ENCODE assay signal across 15 cellular contexts in the genomic region with DNA sequence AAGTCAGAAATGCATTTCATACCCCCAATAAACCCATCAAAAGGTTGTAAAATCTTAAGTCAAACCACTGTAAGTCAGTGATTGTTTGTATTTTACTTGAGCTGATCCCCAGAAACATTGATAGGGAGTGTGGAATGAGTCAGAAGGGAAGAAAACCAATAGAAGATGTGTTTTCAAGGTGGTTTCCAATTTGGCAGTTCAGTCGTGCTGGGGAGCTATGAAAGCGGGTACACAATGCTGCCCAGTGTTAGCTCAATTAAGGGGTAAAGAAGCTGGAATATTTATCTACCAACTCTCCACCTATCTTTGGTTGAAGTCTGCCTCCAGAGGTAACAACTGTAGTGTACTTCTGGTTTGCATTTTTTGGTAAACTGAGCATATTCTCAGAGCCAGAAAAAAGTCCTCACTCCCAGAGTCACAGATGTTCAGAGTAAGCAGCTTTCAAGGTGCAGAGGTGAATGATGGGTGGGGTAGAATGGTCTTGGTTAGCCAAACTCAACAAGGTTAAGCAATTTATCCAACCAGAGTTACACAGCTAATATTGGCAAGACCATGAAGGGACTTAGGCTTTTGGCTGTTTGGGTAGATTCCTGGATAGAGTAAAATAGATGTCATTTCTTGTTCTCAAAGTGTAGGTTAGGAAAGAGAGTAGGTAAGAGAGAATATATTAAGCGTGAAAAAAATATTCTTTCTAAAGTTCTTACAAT.
DNase-seq lines count a peak whose midpoint lies in the region; ATAC-seq and TF ChIP-seq lines count a peak whose summit lies in the region.
"Had no signal": no experiment of that assay in that cellular context is flagged by ENCODE, and none has a peak within 500 bp of the region (broad histone marks: within the 10 kb centered on the region; RNA-seq: fewer than 3 reads in every experiment).

No MANE protein-coding gene starts in this region.

- H3K23ac ChIP-seq in mesendoderm (ENCODE audit: low read length) = no peak overlapping the region

- peak overlapping the region; percentile 4; the same call in 1 of the 2 replicates for H2AFZ ChIP-seq in GM23338

- no peaks in the 10 kb centered on the region for H3F3A ChIP-seq in GM23338 (replicated peaks; ENCODE audit: low read depth)

- H3K79me2 ChIP-seq in GM23338 (replicated peaks; ENCODE audit: insufficient read depth) = no peaks in the 10 kb centered on the region
- H3K79me2 ChIP-seq in mesendoderm (ENCODE audit: control insufficient read depth, insufficient read depth, low read length) = no peaks in the 10 kb centered on the region

- no peak overlapping the region for H2BK120ac ChIP-seq in mesendoderm (ENCODE audit: low read depth, low read length)

- H3K27me3 Mint-ChIP-seq in GM23338 (ENCODE audit: insufficient read depth, low read depth, poor library complexity) (no peaks in the 10 kb centered on the region), neural crest cell (ENCODE audit: low read depth) (no peaks in the 10 kb centered on the region)
- H3K27me3 Mint-ChIP-seq: B cell; CD4-positive, alpha-beta T cell had no signal

- no peak overlapping the region for H4K5ac ChIP-seq in mesendoderm (ENCODE audit: low read length)

- ATAC-seq in GM18858 (IDR thresholded peaks at IDR 0.05; ENCODE audit: unreplicated experiment) (peak; percentile 38), GM23338 (no peak), HG03442 (IDR thresholded peaks at IDR 0.05; ENCODE audit: unreplicated experiment) (peak; percentile 47), HG02759 (IDR thresholded peaks at IDR 0.05; ENCODE audit: unreplicated experiment) (no peak)
- ATAC-seq: HepG2 had no signal

- H3K36me3 ChIP-seq in GM23338 (ENCODE audit: insufficient read depth) (no peaks in the 10 kb centered on the region), mesendoderm (ENCODE audit: control insufficient read depth, insufficient read depth, low read length) (no peaks in the 10 kb centered on the region)
- H3K36me3 ChIP-seq: HAP-1 had no signal

- H4K20me1 ChIP-seq in GM23338 (replicated peaks; ENCODE audit: insufficient read depth) = no peaks in the 10 kb centered on the region

- H3K4me1 ChIP-seq in GM23338 (ENCODE audit: insufficient read depth) = peaks cover 12% of the 10 kb centered on the region
- H3K4me1 ChIP-seq in mesendoderm (ENCODE audit: control insufficient read depth, low read depth, low read length) = no peaks in the 10 kb centered on the region

- H2AK5ac ChIP-seq in mesendoderm (ENCODE audit: low read length) = no peak overlapping the region

- H3K4me3 Mint-ChIP-seq in GM23338 (no peak overlapping the region), neural crest cell (no peak overlapping the region)
- H3K4me3 Mint-ChIP-seq: B cell; CD4-positive, alpha-beta T cell had no signal

- H3K4me3 ChIP-seq in GM23338 = no peak overlapping the region
- H3K4me3 ChIP-seq in mesendoderm (ENCODE audit: low read length) = no peak overlapping the region
- H3K4me3 ChIP-seq: HAP-1 had no signal

- DNase-seq in GM23338 (ENCODE audit: low spot score) (no peak), neural crest cell (ENCODE audit: low read depth, low spot score) (no peak), mesendoderm (no peak), NCI-H1092 treated with DMSO at 0.1 percent for 48 hours (lab: John Stamatoyannopoulos, UW) (no peak)
- DNase-seq: C1 segment of cervical spinal cord; CD4-positive, alpha-beta T cell; DMS79; GOT3 had no signal

- H3K27ac Mint-ChIP-seq in GM23338 (no peak overlapping the region), neural crest cell (ENCODE audit: unreplicated experiment) (peak overlapping the region; percentile 13)
- H3K27ac Mint-ChIP-seq: B cell; CD4-positive, alpha-beta T cell had no signal

- no peak overlapping the region for H2BK5ac ChIP-seq in mesendoderm (ENCODE audit: low read length)

- H3K9ac ChIP-seq in mesendoderm (ENCODE audit: low read length) = no peak overlapping the region
- H3K9ac ChIP-seq: KMS-11 had no signal

- H3K27me3 ChIP-seq in GM23338 (ENCODE audit: insufficient read depth) (no peaks in the 10 kb centered on the region), mesendoderm (ENCODE audit: insufficient read depth, low read length, poor library complexity) (no peaks in the 10 kb centered on the region)

- H3K4me2 ChIP-seq in GM23338 (no peak overlapping the region), mesendoderm (ENCODE audit: low read length) (no peak overlapping the region)
- H3K4me2 ChIP-seq: KMS-11 had no signal

- H3K56ac ChIP-seq in mesendoderm (ENCODE audit: low read length) = no peak overlapping the region

- H3K27ac ChIP-seq in GM23338 (ENCODE audit: low read depth) = no peak overlapping the region
- no peak overlapping the region for H3K27ac ChIP-seq in mesendoderm (ENCODE audit: low read depth, low read length)
- H3K27ac ChIP-seq: KMS-11 had no signal

- TF ChIP-seq CTCF in GM23338 (conservative IDR thresholded peaks at IDR 0.05; ENCODE audit: low read depth in 2 of 2) (no peak), neural crest cell (conservative IDR thresholded peaks at IDR 0.05) (no peak)

- no peak overlapping the region for H3K18ac ChIP-seq in mesendoderm (ENCODE audit: low read length)

- H3K9me3 Mint-ChIP-seq in GM23338 (no peaks in the 10 kb centered on the region), neural crest cell (no peaks in the 10 kb centered on the region)

- H3K36me3 Mint-ChIP-seq in GM23338 (ENCODE audit: low read depth) (no peaks in the 10 kb centered on the region), neural crest cell (ENCODE audit: low read depth) (no peaks in the 10 kb centered on the region)

- H3K4ac ChIP-seq in mesendoderm (ENCODE audit: low read depth, low read length) = no peak overlapping the region

- no peak overlapping the region for H2BK15ac ChIP-seq in mesendoderm (replicated peaks; ENCODE audit: low read depth)

- WGBS in mesendoderm (ENCODE audit: extremely low coverage, insufficient coverage, low lambda C conversion rate) = no CpG with 5 or more reads among the region's 3 CpGs

- H4K8ac ChIP-seq in mesendoderm (ENCODE audit: low read depth, low read length) = no peak overlapping the region

- H3K9me2 ChIP-seq in GM23338 (ENCODE audit: insufficient read depth) = no peaks in the 10 kb centered on the region

- H3K4me1 Mint-ChIP-seq in GM23338 (peaks cover 11% of the 10 kb centered on the region), neural crest cell (peaks cover 34% of the 10 kb centered on the region)
- H3K4me1 Mint-ChIP-seq: B cell had no signal

- H3K79me1 ChIP-seq in mesendoderm (ENCODE audit: low read length) = no peaks in the 10 kb centered on the region

TF ChIP-seq in GM23338, 12 proteins besides CTCF, POLR2A, EP300 and RAD21:
- no peak for TF ChIP-seq ZNF114 (CRISPR knock-in tag; IDR thresholded peaks at IDR 0.05)

Comparison
In these comparisons a context has a peak if more than half of its experiments do, and no peak if none do; other contexts are left out.
1. ATAC-seq: peak in GM18858 (single experiment) and HG03442 (single experiment); none in GM23338 (single experiment) and HG02759 (single experiment).